Comparison of ENCODE assay signal across 14 cellular contexts in genomic region chr12:132834181-132834711, GRCh38. TPM values are rescaled to one million over a fixed set of nuclear protein-coding genes. Genes with fewer than 3 reads are reported as not detected.
A peak's percentile ranks its signal among the peaks of the same experiment; 100 is the strongest.
DNase-seq lines count a peak whose midpoint lies in the region; ATAC-seq and TF ChIP-seq lines count a peak whose summit lies in the region.
"Had no signal": no experiment of that assay in that cellular context is flagged by ENCODE, and none has a peak within 500 bp of the region (broad histone marks: within the 10 kb centered on the region; RNA-seq: fewer than 3 reads in every experiment).

No MANE protein-coding gene starts in this region.

- ATAC-seq in CD4-positive, alpha-beta T cell (ENCODE audit: poor library complexity) = peak; percentile 78
- ATAC-seq in activated T-helper 17 cell treated with anti-CD3 and anti-CD28 coated beads, Interleukin-2, amount 50 U/mL, for 72 hours (replicated peaks) = peak; percentile 93
- peak; percentile 48 to 53 for ATAC-seq in natural killer cell treated with Interleukin-12 subunit alpha and Interleukin-12 subunit beta and Interleukin-15 and Interleukin-18, amount 100 ng/mL, for 72 hours

- no peak overlapping the region for H3K4me3 ChIP-seq in GM12865 (ENCODE audit: low read depth, low read length)
- H3K4me3 ChIP-seq: thoracic aorta had no signal

- CTCF ChIA-PET in CD4-positive, alpha-beta T cell (lab: Charles Lee) = interaction anchor here (0.6 to 1.5 kb wide), 2 partner anchors 16 to 71 kb away, joined by 3 to 4 read pairs; no protein-coding TSS in a partner anchor

- intact Hi-C loops in CD4-positive, alpha-beta T cell (cut with DNase I, micrococcal nuclease) = loop anchor here (2.0 to 5.0 kb wide), 3 partner anchors 33 to 71 kb away; no protein-coding TSS in a partner anchor

- POLR2A ChIA-PET in CD4-positive, alpha-beta T cell (lab: Charles Lee) = interaction anchor here (0.7 to 2.5 kb wide), 11 partner anchors 13 to 246 kb away, joined by 3 to 16 read pairs (median 6); partner anchors contain the start of genes ANKLE2, CHFR and ZNF140

- H3K27me3 ChIP-seq in CD4-positive, alpha-beta T cell (ENCODE audit: control insufficient read depth, insufficient read depth, low read length) = no peaks in the 10 kb centered on the region

- H3K4me1 Mint-ChIP-seq in CD4-positive, alpha-beta T cell (ENCODE audit: low read depth) = peaks cover 45% of the 10 kb centered on the region
- H3K4me1 Mint-ChIP-seq in activated T-helper 17 cell treated with anti-CD3 and anti-CD28 coated beads, Interleukin-2, amount 50 U/mL, for 72 hours = peaks cover 11% of the 10 kb centered on the region
- H3K4me1 Mint-ChIP-seq in natural killer cell treated with Interleukin-12 subunit alpha and Interleukin-12 subunit beta and Interleukin-15 and Interleukin-18, amount 100 ng/mL, for 72 hours (ENCODE audit: low read depth in 2 of 2) = peaks cover 6 to 18% of the 10 kb centered on the region in 2 donors

- no peak for TF ChIP-seq CTCF in CD4-positive, alpha-beta T cell (IDR thresholded peaks at IDR 0.05)
- no peak for TF ChIP-seq CTCF in GM12865 (IDR thresholded peaks at IDR 0.05; ENCODE audit: insufficient read depth, low read depth, low read length, missing control alignments)

- peak in 6 of 10 experiments; percentile 6 to 31 (median 15) for DNase-seq in CD4-positive, alpha-beta T cell
- DNase-seq in GM12865 (ENCODE audit: low read depth) (peak; percentile 80), SHP77 (lab: John Stamatoyannopoulos, UW) (no peak), hippocampal formation (lab: John Stamatoyannopoulos, UW) (no peak), NCI-H1417 (lab: John Stamatoyannopoulos, UW) (no peak), hypothalamus (lab: John Stamatoyannopoulos, UW) (no peak)
- DNase-seq in natural killer cell treated with Interleukin-12 subunit alpha and Interleukin-12 subunit beta and Interleukin-15 and Interleukin-18, amount 100 ng/mL, for 72 hours (ENCODE audit: low spot score) = no peak
- DNase-seq: activated CD4-positive, CD25-positive, alpha-beta regulatory T cell; erythroblast; islet precursor cell; NCI-H2029 treated with DMSO at 0.1 percent for 48 hours; NCI-H748 treated with DMSO at 0.1 percent for 48 hours had no signal

- H3K9me3 Mint-ChIP-seq in CD4-positive, alpha-beta T cell = no peaks in the 10 kb centered on the region
- H3K9me3 Mint-ChIP-seq in activated T-helper 17 cell treated with anti-CD3 and anti-CD28 coated beads, Interleukin-2, amount 50 U/mL, for 72 hours = no peaks in the 10 kb centered on the region
- H3K9me3 Mint-ChIP-seq in natural killer cell treated with Interleukin-12 subunit alpha and Interleukin-12 subunit beta and Interleukin-15 and Interleukin-18, amount 100 ng/mL, for 72 hours = no peaks in the 10 kb centered on the region

- H3K36me3 Mint-ChIP-seq in CD4-positive, alpha-beta T cell (ENCODE audit: low read depth) = peaks cover 25% of the 10 kb centered on the region
- H3K36me3 Mint-ChIP-seq in activated T-helper 17 cell treated with anti-CD3 and anti-CD28 coated beads, Interleukin-2, amount 50 U/mL, for 72 hours (ENCODE audit: low read depth) = peaks cover 12% of the 10 kb centered on the region
- peaks cover 10% of the 10 kb centered on the region for H3K36me3 Mint-ChIP-seq in natural killer cell treated with Interleukin-12 subunit alpha and Interleukin-12 subunit beta and Interleukin-15 and Interleukin-18, amount 100 ng/mL, for 72 hours

- H3K27me3 Mint-ChIP-seq in CD4-positive, alpha-beta T cell = no peaks in the 10 kb centered on the region
- no peaks in the 10 kb centered on the region for H3K27me3 Mint-ChIP-seq in activated T-helper 17 cell treated with anti-CD3 and anti-CD28 coated beads, Interleukin-2, amount 50 U/mL, for 72 hours
- H3K27me3 Mint-ChIP-seq in natural killer cell treated with Interleukin-12 subunit alpha and Interleukin-12 subunit beta and Interleukin-15 and Interleukin-18, amount 100 ng/mL, for 72 hours = no peaks in the 10 kb centered on the region

- H3K9me3 ChIP-seq in CD4-positive, alpha-beta T cell (ENCODE audit: control insufficient read depth, low read length) = no peaks in the 10 kb centered on the region
- H3K9me3 ChIP-seq: thoracic aorta had no signal

- H3K27ac ChIP-seq in CD4-positive, alpha-beta T cell (ENCODE audit: low read depth, low read length) = peak overlapping the region; percentile 38
- H3K27ac ChIP-seq: thoracic aorta had no signal

- H3K27ac Mint-ChIP-seq in CD4-positive, alpha-beta T cell = peak overlapping the region; percentile 96
- peak overlapping the region; percentile 86 for H3K27ac Mint-ChIP-seq in activated T-helper 17 cell treated with anti-CD3 and anti-CD28 coated beads, Interleukin-2, amount 50 U/mL, for 72 hours
- H3K27ac Mint-ChIP-seq in natural killer cell treated with Interleukin-12 subunit alpha and Interleukin-12 subunit beta and Interleukin-15 and Interleukin-18, amount 100 ng/mL, for 72 hours = peak overlapping the region; percentile 40 to 54

- peak overlapping the region; percentile 82 for H3K4me3 Mint-ChIP-seq in CD4-positive, alpha-beta T cell
- peak overlapping the region; percentile 75 for H3K4me3 Mint-ChIP-seq in activated T-helper 17 cell treated with anti-CD3 and anti-CD28 coated beads, Interleukin-2, amount 50 U/mL, for 72 hours
- peak overlapping the region; percentile 30 for H3K4me3 Mint-ChIP-seq in natural killer cell treated with Interleukin-12 subunit alpha and Interleukin-12 subunit beta and Interleukin-15 and Interleukin-18, amount 100 ng/mL, for 72 hours

RNA-seq across cellular contexts. Expression of gene GOLGA3, which starts 5.6 kb away (rescaled TPM):
- total RNA-seq in CD4-positive, alpha-beta T cell = 10 to 100 TPM; 31.5 to 34.0 TPM
- 10 to 100 TPM; 51.8 to 56.8 TPM for total RNA-seq in activated T-helper 17 cell treated with anti-CD3 and anti-CD28 coated beads, Interleukin-2, amount 50 U/mL, for 72 hours
- total RNA-seq in natural killer cell treated with Interleukin-12 subunit alpha and Interleukin-12 subunit beta and Interleukin-15 and Interleukin-18, amount 100 ng/mL, for 72 hours = 100 to 1,000 TPM in 1 of 2 donors, 10 to 100 TPM in 1; 69.3 to 118 TPM

RNA-seq across cellular contexts. Expression of gene CHFR, which starts 53.2 kb away (rescaled TPM):
- 10 to 100 TPM; 75.1 to 85.6 TPM for total RNA-seq in CD4-positive, alpha-beta T cell
- total RNA-seq in activated T-helper 17 cell treated with anti-CD3 and anti-CD28 coated beads, Interleukin-2, amount 50 U/mL, for 72 hours = 10 to 100 TPM; 41.5 to 59.9 TPM
- 100 to 1,000 TPM; 121 to 155 TPM for total RNA-seq in natural killer cell treated with Interleukin-12 subunit alpha and Interleukin-12 subunit beta and Interleukin-15 and Interleukin-18, amount 100 ng/mL, for 72 hours

Comparison
In these comparisons a context has a peak if more than half of its experiments do, and no peak if none do; other contexts are left out.
1. DNase-seq: peak in CD4-positive, alpha-beta T cell (6 of 10) and GM12865 (single experiment); none in natural killer cell treated with Interleukin-12 subunit alpha and Interleukin-12 subunit beta and Interleukin-15 and Interleukin-18, amount 100 ng/mL, for 72 hours (single experiment), SHP77 (0 of 2), hippocampal formation (0 of 2), NCI-H1417 (0 of 3) and hypothalamus (0 of 51).
2. H3K4me3 Mint-ChIP-seq: peak in every context shown above with its lines; median percentile 82 in CD4-positive, alpha-beta T cell; 75 in activated T-helper 17 cell treated with anti-CD3 and anti-CD28 coated beads, Interleukin-2, amount 50 U/mL, for 72 hours; 30 in natural killer cell treated with Interleukin-12 subunit alpha and Interleukin-12 subunit beta and Interleukin-15 and Interleukin-18, amount 100 ng/mL, for 72 hours.
3. Peak in every context shown above with its lines, with median percentiles within 50 percentile points of each other: ATAC-seq and H3K27ac Mint-ChIP-seq.